ENCODE assay signal across 2 cellular contexts in the genomic region with DNA sequence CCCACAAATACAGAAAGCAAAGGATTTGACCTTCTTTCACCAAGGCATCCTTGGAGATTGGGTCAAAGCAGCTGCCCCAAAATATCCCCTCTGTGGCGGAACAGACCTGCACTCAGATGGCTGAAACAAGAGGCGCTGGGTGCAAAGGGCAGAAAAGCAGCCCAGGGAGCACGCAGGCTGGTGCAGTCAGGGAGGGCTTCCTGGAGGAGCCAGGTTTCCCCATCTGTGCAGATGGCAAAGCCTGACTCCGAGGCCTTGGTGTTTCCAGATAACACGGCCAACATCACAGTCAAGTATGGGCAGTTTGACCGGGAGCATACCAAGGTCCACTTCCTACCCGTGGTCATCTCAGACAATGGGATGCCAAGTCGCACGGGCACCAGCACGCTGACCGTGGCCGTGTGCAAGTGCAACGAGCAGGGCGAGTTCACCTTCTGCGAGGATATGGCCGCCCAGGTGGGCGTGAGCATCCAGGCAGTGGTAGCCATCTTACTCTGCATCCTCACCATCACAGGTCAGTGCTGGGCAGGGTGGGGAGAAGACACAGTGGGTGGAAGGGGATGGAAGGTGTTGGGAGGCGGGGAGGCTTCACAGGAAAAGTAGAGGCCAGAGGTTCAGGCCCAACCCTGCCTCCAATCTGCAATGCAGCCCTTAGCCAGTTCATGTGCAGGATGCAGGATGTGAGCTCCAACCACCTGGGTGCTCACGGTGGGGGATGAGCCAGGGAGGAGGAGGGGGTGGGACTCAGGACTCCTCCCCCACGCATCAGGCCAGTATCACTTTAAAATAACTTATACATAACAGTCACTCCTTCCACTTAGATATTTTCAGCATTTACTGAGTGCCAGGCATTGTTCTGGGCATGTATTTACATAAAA.
TF ChIP-seq lines count a peak whose summit lies in the region.

No MANE protein-coding gene starts in this region.

TF ChIP-seq in HepG2, 621 proteins besides CTCF, POLR2A, EP300 and RAD21:
- TF ChIP-seq ZMYM3 (CRISPR knock-in tag; IDR thresholded peaks at IDR 0.05) (0 out of 2 replicates have a peak, but pooled peaks have one; percentile 23), ZNF749 (CRISPR knock-in tag; IDR thresholded peaks at IDR 0.05; ENCODE audit: borderline replicate concordance) (no peak), ZFP36 (IDR thresholded peaks at IDR 0.05; ENCODE audit: borderline replicate concordance, low read depth, low read length, partially characterized antibody) (peak; percentile 48), HNF4A (CRISPR knock-in tag; IDR thresholded peaks at IDR 0.05) (peak; percentile 13; the same call in 1 of the 2 replicates), TBL1XR1 (IDR thresholded peaks at IDR 0.05; ENCODE audit: borderline replicate concordance, low read length, partially characterized antibody) (no peak)
- TF ChIP-seq, protein P1, sequence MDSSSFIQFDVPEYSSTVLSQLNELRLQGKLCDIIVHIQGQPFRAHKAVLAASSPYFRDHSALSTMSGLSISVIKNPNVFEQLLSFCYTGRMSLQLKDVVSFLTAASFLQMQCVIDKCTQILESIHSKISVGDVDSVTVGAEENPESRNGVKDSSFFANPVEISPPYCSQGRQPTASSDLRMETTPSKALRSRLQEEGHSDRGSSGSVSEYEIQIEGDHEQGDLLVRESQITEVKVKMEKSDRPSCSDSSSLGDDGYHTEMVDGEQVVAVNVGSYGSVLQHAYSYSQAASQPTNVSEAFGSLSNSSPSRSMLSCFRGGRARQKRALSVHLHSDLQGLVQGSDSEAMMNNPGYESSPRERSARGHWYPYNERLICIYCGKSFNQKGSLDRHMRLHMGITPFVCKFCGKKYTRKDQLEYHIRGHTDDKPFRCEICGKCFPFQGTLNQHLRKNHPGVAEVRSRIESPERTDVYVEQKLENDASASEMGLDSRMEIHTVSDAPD (CRISPR knock-in tag; IDR thresholded peaks at IDR 0.05) = no peak
- TF ChIP-seq, protein P2, sequence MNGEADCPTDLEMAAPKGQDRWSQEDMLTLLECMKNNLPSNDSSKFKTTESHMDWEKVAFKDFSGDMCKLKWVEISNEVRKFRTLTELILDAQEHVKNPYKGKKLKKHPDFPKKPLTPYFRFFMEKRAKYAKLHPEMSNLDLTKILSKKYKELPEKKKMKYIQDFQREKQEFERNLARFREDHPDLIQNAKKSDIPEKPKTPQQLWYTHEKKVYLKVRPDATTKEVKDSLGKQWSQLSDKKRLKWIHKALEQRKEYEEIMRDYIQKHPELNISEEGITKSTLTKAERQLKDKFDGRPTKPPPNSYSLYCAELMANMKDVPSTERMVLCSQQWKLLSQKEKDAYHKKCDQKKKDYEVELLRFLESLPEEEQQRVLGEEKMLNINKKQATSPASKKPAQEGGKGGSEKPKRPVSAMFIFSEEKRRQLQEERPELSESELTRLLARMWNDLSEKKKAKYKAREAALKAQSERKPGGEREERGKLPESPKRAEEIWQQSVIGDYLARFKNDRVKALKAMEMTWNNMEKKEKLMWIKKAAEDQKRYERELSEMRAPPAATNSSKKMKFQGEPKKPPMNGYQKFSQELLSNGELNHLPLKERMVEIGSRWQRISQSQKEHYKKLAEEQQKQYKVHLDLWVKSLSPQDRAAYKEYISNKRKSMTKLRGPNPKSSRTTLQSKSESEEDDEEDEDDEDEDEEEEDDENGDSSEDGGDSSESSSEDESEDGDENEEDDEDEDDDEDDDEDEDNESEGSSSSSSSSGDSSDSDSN (CRISPR knock-in tag; IDR thresholded peaks at IDR 0.05) = no peak

TF ChIP-seq in H1, 55 proteins besides CTCF, POLR2A, EP300 and RAD21:
- TF ChIP-seq, protein P3, sequence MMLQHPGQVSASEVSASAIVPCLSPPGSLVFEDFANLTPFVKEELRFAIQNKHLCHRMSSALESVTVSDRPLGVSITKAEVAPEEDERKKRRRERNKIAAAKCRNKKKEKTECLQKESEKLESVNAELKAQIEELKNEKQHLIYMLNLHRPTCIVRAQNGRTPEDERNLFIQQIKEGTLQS (IDR thresholded peaks at IDR 0.05; ENCODE audit: insufficient read depth, low read depth, low read length) = no peak
